ENCODE assay signal across 24 cellular contexts in genomic region chr1:3965693-3966092, GRCh38.
"Had no signal": no experiment of that assay in that cellular context is flagged by ENCODE, and none has a peak within 500 bp of the region (broad histone marks: within the 10 kb centered on the region; RNA-seq: fewer than 3 reads in every experiment).

No MANE protein-coding gene starts in this region.

- H3K36me3 ChIP-seq: stomach, suprapubic skin, thoracic aorta, thyroid gland, tibial artery, tibial nerve, transverse colon, upper lobe of left lung, upper lobe of right lung, uterus, vagina had no signal

- H3K9me3 ChIP-seq: suprapubic skin, testis, thoracic aorta, thyroid gland, transverse colon, upper lobe of right lung, uterus, vagina had no signal

- H3K27me3 ChIP-seq: testis, thyroid gland, tibial nerve, transverse colon, upper lobe of left lung, upper lobe of right lung, uterus, vagina had no signal

- H3K27ac ChIP-seq: stomach, suprapubic skin, testis, thoracic aorta, thyroid gland, tibial artery, tibial nerve, transverse colon, upper lobe of left lung, upper lobe of right lung, uterus, vagina had no signal

- H3K4me1 ChIP-seq: stomach, suprapubic skin, testis, thyroid gland, tibial artery, tibial nerve, transverse colon, upper lobe of left lung, upper lobe of right lung, uterus, vagina had no signal

- H3K4me3 ChIP-seq: stomach, suprapubic skin, testis, thoracic aorta, thyroid gland, tibial artery, tibial nerve, transverse colon, upper lobe of left lung, upper lobe of right lung, uterus, vagina had no signal

- DNase-seq: stimulated activated CD4-positive, alpha-beta T cell treated with anti-CD3 and anti-CD28 coated beads, Interleukin-2, amount 100 ng/mL, for 48 hours; stimulated activated CD4-positive, alpha-beta T cell treated with anti-CD3 and anti-CD28 coated beads, Interleukin-4, amount 100 ng/mL, for 1 hour; stimulated activated CD4-positive, alpha-beta T cell treated with anti-CD3 and anti-CD28 coated beads, Interleukin-4, amount 100 ng/mL, for 24 hours; stimulated activated CD4-positive, alpha-beta T cell treated with anti-CD3 and anti-CD28 coated beads, Interleukin-4, amount 100 ng/mL, for 4 hours; stimulated activated CD8-positive, alpha-beta memory T cell treated with anti-CD3 and anti-CD28 coated beads, Interleukin-4, amount 100 ng/mL, for 48 hours; stimulated activated naive B cell treated with anti-CD40 and anti-IgM and Interleukin-4, amounts not matched to agents 10 μg/mL and 1 μg/mL and 100 μg/mL, for 72 hours; stimulated activated naive CD4-positive, alpha-beta T cell; stimulated activated naive CD4-positive, alpha-beta T cell treated with Interleukin-2 at 50 U/mL for 16 hours; stimulated activated naive CD8-positive, alpha-beta T cell treated with anti-CD3 and anti-CD28 coated beads, Interleukin-15, amount 100 ng/mL, for 72 hours; stimulated activated naive CD8-positive, alpha-beta T cell treated with anti-CD3 and anti-CD28 coated beads, Interleukin-15, Interleukin-2, amounts not matched to agents 100 U/mL and 50 U/mL, for 24 hours; stomach; substantia nigra; testis; thyroid gland; tibial artery; transverse colon; trophoblast cell; upper lobe of left lung; upper lobe of right lung; uterus had no signal
